Comparison of ENCODE assay signal across 17 cellular contexts in genomic region chr2:241577413-241578122, GRCh38. TPM values are rescaled to one million over a fixed set of nuclear protein-coding genes. Genes with fewer than 3 reads are reported as not detected.
DNase-seq lines count a peak whose midpoint lies in the region; TF ChIP-seq lines count a peak whose summit lies in the region.
"Had no signal": no experiment of that assay in that cellular context is flagged by ENCODE, and none has a peak within 500 bp of the region (broad histone marks: within the 10 kb centered on the region; RNA-seq: fewer than 3 reads in every experiment).

No MANE protein-coding gene starts in this region.

- peak; percentile 62 for DNase-seq in COLO829 (ENCODE audit: low spot score)
- DNase-seq in astrocyte of the cerebellum (ENCODE audit: low read depth), result peak; percentile 52
- no peak for DNase-seq in immature natural killer cell
- peak; percentile 22 for DNase-seq in posterior vena cava (ENCODE audit: low spot score)
- no peak for DNase-seq in NCI-H748 (lab: John Stamatoyannopoulos, UW; ENCODE audit: unreplicated experiment)
- no peak for DNase-seq in NCI-H2227 (lab: John Stamatoyannopoulos, UW; ENCODE audit: unreplicated experiment)
- no peak for DNase-seq in BE2C
- DNase-seq in NCI-H526 (lab: John Stamatoyannopoulos, UW), result no peak
- DNase-seq: activated CD4-positive, CD25-positive, alpha-beta regulatory T cell treated with anti-CD3 and anti-CD28 coated beads, Interleukin-2, amount 50 U/mL, for 72 hours; MG63; NCI-H2029 treated with DMSO at 0.1 percent for 48 hours; NCI-H526 treated with DMSO at 0.1 percent for 48 hours; stimulated activated naive CD8-positive, alpha-beta T cell treated with anti-CD3 and anti-CD28 coated beads, Interleukin-15, amount 100 ng/mL, for 72 hours had no signal

- H3K9me3 ChIP-seq in BE2C, result no peaks in the 10 kb centered on the region
- H3K9me3 ChIP-seq: MG63 had no signal

- peak overlapping the region in 1 of 5 donors; percentile 15 for H3K4me3 Mint-ChIP-seq in immature natural killer cell
- H3K4me3 Mint-ChIP-seq: activated naive CD8-positive, alpha-beta T cell; central memory CD8-positive, alpha-beta T cell; stimulated activated naive CD8-positive, alpha-beta T cell treated with anti-CD3 and anti-CD28 coated beads, Interleukin-15, amount 100 ng/mL, for 72 hours had no signal

- no peaks in the 10 kb centered on the region for H3K27me3 Mint-ChIP-seq in immature natural killer cell (ENCODE audit: low read depth in 3 of 3)
- H3K27me3 Mint-ChIP-seq: activated naive CD8-positive, alpha-beta T cell; central memory CD8-positive, alpha-beta T cell; stimulated activated naive CD8-positive, alpha-beta T cell treated with anti-CD3 and anti-CD28 coated beads, Interleukin-15, amount 100 ng/mL, for 72 hours had no signal

- in situ Hi-C loops in astrocyte of the cerebellum (cut with HindIII; ENCODE audit: low sequenced_read_pairs), result no loop called here

- peaks cover 18% of the 10 kb centered on the region for H3K36me3 ChIP-seq in BE2C
- H3K36me3 ChIP-seq: neutrophil had no signal

- H3K4me1 ChIP-seq in BE2C, result no peaks in the 10 kb centered on the region

- H3K27ac Mint-ChIP-seq in immature natural killer cell, result peak overlapping the region in 4 of 6 donors; percentile 12 to 32 (median 21)
- H3K27ac Mint-ChIP-seq: activated naive CD8-positive, alpha-beta T cell; stimulated activated naive CD8-positive, alpha-beta T cell treated with anti-CD3 and anti-CD28 coated beads, Interleukin-15, amount 100 ng/mL, for 72 hours had no signal

- H3K9me3 Mint-ChIP-seq in immature natural killer cell, result peaks cover 0 to 2% (median 0%) of the 10 kb centered on the region in 6 donors
- H3K9me3 Mint-ChIP-seq: central memory CD8-positive, alpha-beta T cell; stimulated activated naive CD8-positive, alpha-beta T cell treated with anti-CD3 and anti-CD28 coated beads, Interleukin-15, amount 100 ng/mL, for 72 hours had no signal

- H3K36me3 Mint-ChIP-seq in immature natural killer cell, result peaks cover 10 to 14% (median 12%) of the 10 kb centered on the region in 3 donors

- peaks cover 7 to 9% of the 10 kb centered on the region in 2 donors for H3K4me1 Mint-ChIP-seq in immature natural killer cell
- H3K4me1 Mint-ChIP-seq: central memory CD8-positive, alpha-beta T cell; stimulated activated naive CD8-positive, alpha-beta T cell treated with anti-CD3 and anti-CD28 coated beads, Interleukin-15, amount 100 ng/mL, for 72 hours had no signal

- intact Hi-C loops in posterior vena cava (cut with DNase I), result no loop called here

- no peaks in the 10 kb centered on the region for H3K27me3 ChIP-seq in BE2C
- H3K27me3 ChIP-seq: MG63, neutrophil had no signal

- H3K4me3 ChIP-seq in astrocyte of the cerebellum (ENCODE audit: low read depth, low read length), result no peak overlapping the region
- H3K4me3 ChIP-seq in BE2C (ENCODE audit: low read depth, low read length), result no peak overlapping the region
- H3K4me3 ChIP-seq: MG63, skin epidermis had no signal

- TF ChIP-seq CTCF in astrocyte of the cerebellum (IDR thresholded peaks at IDR 0.05; ENCODE audit: low read depth, low read length, missing control alignments) (no peak), BE2C (IDR thresholded peaks at IDR 0.05; ENCODE audit: low read depth, low read length) (no peak)

RNA-seq across cellular contexts. Expression of gene BOK, which starts 19.0 kb away (rescaled TPM):
- 10 to 100 TPM; 15.2 to 21.4 (median 17.2) TPM for polyA plus RNA-seq in immature natural killer cell
- total RNA-seq in posterior vena cava, result 10 to 100 TPM; 20.1 to 29.7 TPM
- 2.9 TPM for polyA plus RNA-seq in BE2C (2012; ENCODE audit: insufficient read depth, insufficient read length, low read depth)

RNA-seq across cellular contexts. Expression of gene THAP4, which starts 59.4 kb away (rescaled TPM):
- 10 to 100 TPM; 20.0 to 39.5 (median 29.4) TPM for polyA plus RNA-seq in immature natural killer cell
- 10 to 100 TPM; 31.2 to 32.1 TPM for total RNA-seq in posterior vena cava
- polyA plus RNA-seq in BE2C (2012; ENCODE audit: insufficient read depth, insufficient read length, low read depth), result 178 TPM

RNA-seq across cellular contexts. Expression of gene ATG4B, which starts 59.9 kb away (rescaled TPM):
- polyA plus RNA-seq in immature natural killer cell, result 10 to 100 TPM; 70.5 to 78.9 (median 77.2) TPM
- 10 to 100 TPM; 43.7 to 52.1 TPM for total RNA-seq in posterior vena cava
- 287 TPM for polyA plus RNA-seq in BE2C (2012; ENCODE audit: insufficient read depth, insufficient read length, low read depth)

Comparison
In these comparisons a context has a peak if more than half of its experiments do, and no peak if none do; other contexts are left out.
1. DNase-seq: peak in COLO829 (single experiment), astrocyte of the cerebellum (single experiment) and posterior vena cava (single experiment); none in immature natural killer cell (0 of 3), NCI-H748 (single experiment), NCI-H2227 (single experiment), BE2C (single experiment) and NCI-H526 (0 of 2).